Comparison of ENCODE assay signal across 9 cellular contexts in genomic region chr12:106582661-106583577, GRCh38. TPM values are rescaled to one million over a fixed set of nuclear protein-coding genes. Genes with fewer than 3 reads are reported as not detected.
DNase-seq lines count a peak whose midpoint lies in the region; ATAC-seq and TF ChIP-seq lines count a peak whose summit lies in the region.
"Had no signal": no experiment of that assay in that cellular context is flagged by ENCODE, and none has a peak within 500 bp of the region (broad histone marks: within the 10 kb centered on the region; RNA-seq: fewer than 3 reads in every experiment).

TSS of gene RFX4 (plus strand) at chr12:106583004. CDS start at chr12:106583321, 317 bp downstream.

- H3K4me2 ChIP-seq in BLaER1, result peak within 1 kb of the TSS; percentile 59

- peaks cover 81% of the 10 kb centered on the region for H3K27me3 ChIP-seq in BLaER1
- peaks cover 0 to 96% (median 80%) of the 10 kb centered on the region in 45 donors for H3K27me3 ChIP-seq in dorsolateral prefrontal cortex

- H3K4me1 ChIP-seq in BLaER1, result peaks cover 9% of the 10 kb centered on the region; the same call in 1 of the 2 replicates
- peaks cover 17% of the 10 kb centered on the region for H3K4me1 ChIP-seq in mucosa of descending colon (ENCODE audit: low read depth)

- intact Hi-C loops in dorsolateral prefrontal cortex (cut with DNase I), result loop anchor here in 1 of 2 donors (10.0 kb wide), 1 partner anchor 132 kb away; no protein-coding TSS in a partner anchor
- intact Hi-C loops in mucosa of descending colon (cut with DNase I, micrococcal nuclease), result no loop called here

- H3K4me3 ChIP-seq in BLaER1 (peak within 1 kb of the TSS; percentile 53), dorsolateral prefrontal cortex (peak within 1 kb of the TSS; percentile 31 to 74 (median 53)), mucosa of descending colon (no peak within 1 kb of the TSS)

- H3K9ac ChIP-seq in BLaER1, result no peak within 1 kb of the TSS

- DNase-seq in dorsolateral prefrontal cortex (peak in 4 of 10 donors; percentile 36 to 64 (median 54)), NCI-H187 (lab: John Stamatoyannopoulos, UW) (no peak), mucosa of descending colon (no peak), SHP77 treated with DMSO at 0.1 percent for 48 hours (lab: John Stamatoyannopoulos, UW) (no peak)
- no peak for DNase-seq in natural killer cell treated with Interleukin-12 subunit alpha and Interleukin-12 subunit beta and Interleukin-15 and Interleukin-18, amount 100 ng/mL, for 72 hours (ENCODE audit: low spot score)

- H3K27ac ChIP-seq in BLaER1 (no peak within 1 kb of the TSS), dorsolateral prefrontal cortex (peak within 1 kb of the TSS in 52 of 59 donors; percentile 0 to 84 (median 66))

- H3K27ac Mint-ChIP-seq in IgD-negative memory B cell, result peak within 1 kb of the TSS in 1 of 3 donors; percentile 27
- no peak within 1 kb of the TSS for H3K27ac Mint-ChIP-seq in natural killer cell treated with Interleukin-12 subunit alpha and Interleukin-12 subunit beta and Interleukin-15 and Interleukin-18, amount 100 ng/mL, for 72 hours

- TF ChIP-seq CTCF in dorsolateral prefrontal cortex (IDR thresholded peaks at IDR 0.05 in 54 of 56, conservative IDR thresholded peaks at IDR 0.05 in 2 of 56; ENCODE audit: low read depth in 1 of 56, partially characterized antibody in 56 of 56) (no peak), mucosa of descending colon (IDR thresholded peaks at IDR 0.05) (no peak)

- H3K9me3 ChIP-seq in BLaER1, result peaks cover 63% of the 10 kb centered on the region
- no peaks in the 10 kb centered on the region for H3K9me3 ChIP-seq in mucosa of descending colon

- no peak for ATAC-seq in natural killer cell treated with Interleukin-12 subunit alpha and Interleukin-12 subunit beta and Interleukin-15 and Interleukin-18, amount 100 ng/mL, for 72 hours
- ATAC-seq in HG02938 (IDR thresholded peaks at IDR 0.05; ENCODE audit: unreplicated experiment) (no peak), mucosa of descending colon (no peak)

- peaks cover 9 to 16% (median 9%) of the 10 kb centered on the region in 3 donors for H3K4me1 Mint-ChIP-seq in IgD-negative memory B cell
- peaks cover 5 to 13% of the 10 kb centered on the region in 2 donors for H3K4me1 Mint-ChIP-seq in natural killer cell treated with Interleukin-12 subunit alpha and Interleukin-12 subunit beta and Interleukin-15 and Interleukin-18, amount 100 ng/mL, for 72 hours (ENCODE audit: low read depth in 2 of 2)

- H3K36me3 ChIP-seq in BLaER1, result no peaks in the 10 kb centered on the region
- H3K36me3 ChIP-seq in mucosa of descending colon (ENCODE audit: low read depth), result no peaks in the 10 kb centered on the region

- no peaks in the 10 kb centered on the region for H3K9me3 Mint-ChIP-seq in IgD-negative memory B cell
- H3K9me3 Mint-ChIP-seq in natural killer cell treated with Interleukin-12 subunit alpha and Interleukin-12 subunit beta and Interleukin-15 and Interleukin-18, amount 100 ng/mL, for 72 hours, result no peaks in the 10 kb centered on the region

- H3K27me3 Mint-ChIP-seq in IgD-negative memory B cell, result peaks cover 77% of the 10 kb centered on the region
- H3K27me3 Mint-ChIP-seq in natural killer cell treated with Interleukin-12 subunit alpha and Interleukin-12 subunit beta and Interleukin-15 and Interleukin-18, amount 100 ng/mL, for 72 hours, result peaks cover 46 to 60% of the 10 kb centered on the region in 2 donors

- peak within 1 kb of the TSS in 3 of 4 donors; percentile 39 to 91 (median 84) for H3K4me3 Mint-ChIP-seq in IgD-negative memory B cell
- peak within 1 kb of the TSS; percentile 44 for H3K4me3 Mint-ChIP-seq in natural killer cell treated with Interleukin-12 subunit alpha and Interleukin-12 subunit beta and Interleukin-15 and Interleukin-18, amount 100 ng/mL, for 72 hours

- H4K20me1 ChIP-seq in BLaER1, result peaks cover 40% of the 10 kb centered on the region

- H3K36me3 Mint-ChIP-seq in IgD-negative memory B cell, result no peaks in the 10 kb centered on the region
- H3K36me3 Mint-ChIP-seq in natural killer cell treated with Interleukin-12 subunit alpha and Interleukin-12 subunit beta and Interleukin-15 and Interleukin-18, amount 100 ng/mL, for 72 hours, result no peaks in the 10 kb centered on the region

RNA-seq across cellular contexts. Expression of gene RFX4, which starts in this region (rescaled TPM):
- not detected for polyA plus RNA-seq in IgD-negative memory B cell
- total RNA-seq in dorsolateral prefrontal cortex (10 to 100 TPM; 13.6 to 85.8 (median 33.3) TPM), mucosa of descending colon (not detected)
- not detected for total RNA-seq in natural killer cell treated with Interleukin-12 subunit alpha and Interleukin-12 subunit beta and Interleukin-15 and Interleukin-18, amount 100 ng/mL, for 72 hours
- total RNA-seq: omental fat pad had no signal

Comparison
In these comparisons a context has a peak if more than half of its experiments do, and no peak if none do; other contexts are left out.
1. RNA of gene RFX4 (total RNA-seq): 13.6 to 85.8 TPM in dorsolateral prefrontal cortex; not detected in mucosa of descending colon and not detected in natural killer cell treated with Interleukin-12 subunit alpha and Interleukin-12 subunit beta and Interleukin-15 and Interleukin-18, amount 100 ng/mL, for 72 hours; every median in the first group is over 10 times any median in the second.